ENCODE assay signal across 1 cellular context in the genomic region with DNA sequence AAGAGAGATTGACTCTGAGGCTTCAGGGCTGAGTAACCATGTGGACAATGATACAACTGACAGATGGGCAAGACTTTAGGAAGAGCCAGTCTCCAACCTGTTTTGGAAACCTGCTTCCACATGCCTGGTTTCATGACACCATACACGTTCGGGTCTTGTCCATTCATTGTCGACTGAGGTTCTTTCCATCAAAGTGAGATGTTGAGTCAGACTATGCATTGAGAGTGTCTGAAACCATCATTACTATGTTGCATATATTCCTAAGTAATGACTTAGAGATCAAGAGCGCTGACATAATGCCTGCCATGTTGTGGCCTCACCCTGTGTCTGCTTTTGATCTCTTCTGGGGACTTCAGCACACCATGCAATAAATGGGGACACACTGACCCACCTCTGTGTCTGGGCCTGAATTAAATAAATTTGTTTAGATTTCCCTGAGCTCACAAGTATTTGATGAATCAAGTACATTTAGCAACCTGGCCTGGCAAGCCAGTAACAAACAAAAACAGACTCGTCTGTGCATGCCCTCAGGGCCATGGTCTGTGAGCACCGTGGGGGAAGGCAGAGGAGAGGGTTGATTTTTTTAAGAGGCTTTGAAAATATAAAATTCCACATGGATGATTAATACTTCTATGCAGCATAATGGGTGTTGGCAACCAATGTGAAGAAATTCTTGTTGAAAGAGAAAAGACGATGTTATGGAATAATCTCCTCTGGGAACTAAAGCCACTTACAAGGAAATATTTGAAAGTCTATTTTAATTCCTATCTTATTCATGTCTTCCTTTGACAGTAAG.
TF ChIP-seq lines count a peak whose summit lies in the region.

No MANE protein-coding gene starts in this region.

TF ChIP-seq in H1, 55 proteins besides CTCF, POLR2A, EP300 and RAD21 (continued from another document):
- TF ChIP-seq BCL11A (IDR thresholded peaks at IDR 0.05; ENCODE audit: low read depth in 2 of 2, low read length in 2 of 2) (no peak), TAF1 (IDR thresholded peaks at IDR 0.05; ENCODE audit: low read depth, low read length) (no peak), KDM5A (IDR thresholded peaks at IDR 0.05; ENCODE audit: low read length) (no peak), JUND (IDR thresholded peaks at IDR 0.05; ENCODE audit: low read length) (no peak), SRF (IDR thresholded peaks at IDR 0.05; ENCODE audit: low read depth, low read length) (no peak), YY1 (IDR thresholded peaks at IDR 0.05; ENCODE audit: low read depth, low read length) (no peak), CHD1 (IDR thresholded peaks at IDR 0.05; ENCODE audit: low read depth, low read length) (no peak), ATF2 (IDR thresholded peaks at IDR 0.05; ENCODE audit: low read length) (no peak), FOSL1 (IDR thresholded peaks at IDR 0.05; ENCODE audit: insufficient read depth, low read depth, low read length) (no peak), CEBPB (IDR thresholded peaks at IDR 0.05; ENCODE audit: low read depth, low read length) (no peak), CHD2 (IDR thresholded peaks at IDR 0.05; ENCODE audit: low read length) (no peak)
TF ChIP-seq in H1: peak in this region for 0.
